9 cellular contexts compared by ENCODE assay signal in the genomic region with DNA sequence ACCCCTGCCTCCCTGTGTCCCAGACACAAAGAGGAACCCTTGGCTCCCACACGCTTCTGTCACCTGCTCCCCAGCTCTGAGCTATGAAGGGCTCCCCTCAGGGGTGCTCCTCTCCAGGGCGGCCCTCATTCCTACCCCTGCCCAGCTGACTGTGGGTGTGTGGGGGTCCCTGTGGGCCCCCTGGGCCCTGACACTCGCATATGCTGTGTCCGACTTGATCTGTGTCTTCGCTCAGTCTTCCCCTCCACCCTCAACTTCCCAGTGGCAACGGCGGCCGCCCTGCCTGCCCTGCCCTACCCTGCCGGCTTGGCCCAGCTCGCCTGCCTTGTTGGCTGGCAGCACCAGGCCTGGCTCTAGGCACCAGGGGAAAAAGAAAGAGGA. TPM values are rescaled to one million over a fixed set of nuclear protein-coding genes. Genes with fewer than 3 reads are reported as not detected.
DNase-seq lines count a peak whose midpoint lies in the region; ATAC-seq and TF ChIP-seq lines count a peak whose summit lies in the region.
"Had no signal": no experiment of that assay in that cellular context is flagged by ENCODE, and none has a peak within 500 bp of the region (broad histone marks: within the 10 kb centered on the region; RNA-seq: fewer than 3 reads in every experiment).

No MANE protein-coding gene starts in this region.

- H3K4me3 Mint-ChIP-seq in progenitor cell of endocrine pancreas (ENCODE audit: low read depth): peak overlapping the region; percentile 63

- in situ Hi-C loops in G401 (cut with HindIII; ENCODE audit: low sequenced_read_pairs): loop anchor here (10.0 kb wide), 1 partner anchor 160 kb away; no protein-coding TSS in a partner anchor

- H3K9me3 ChIP-seq in esophagus (ENCODE audit: control insufficient read depth in 2 of 2, insufficient read depth in 1 of 2, low read depth in 1 of 2, low read length in 1 of 2): no peaks in the 10 kb centered on the region

- WGBS in esophagus, 2 donors: 42 to 57% methylated on average over 9 to 10 of the region's 10 CpGs

- H3K4me1 ChIP-seq in esophagus (ENCODE audit: control insufficient read depth in 2 of 2, insufficient read depth in 2 of 2, low read length in 1 of 2): peaks cover 4 to 16% of the 10 kb centered on the region in 2 donors

- H3K4me3 ChIP-seq in esophagus (ENCODE audit: low read depth in 1 of 2, low read length in 2 of 2): peak overlapping the region; percentile 44 to 74

- no peaks in the 10 kb centered on the region for H3K36me3 Mint-ChIP-seq in progenitor cell of endocrine pancreas (ENCODE audit: insufficient read depth)

- no peak for ATAC-seq in GM21447 (IDR thresholded peaks at IDR 0.05; ENCODE audit: unreplicated experiment)

- no peaks in the 10 kb centered on the region for H3K36me3 ChIP-seq in esophagus (ENCODE audit: control insufficient read depth in 2 of 2, insufficient read depth in 2 of 2, low read length in 1 of 2)

- no peak for TF ChIP-seq CTCF in progenitor cell of endocrine pancreas (IDR thresholded peaks at IDR 0.05; ENCODE audit: unreplicated experiment)

- DNase-seq in G401 (ENCODE audit: low spot score) (peak; percentile 44), NCI-H526 (lab: John Stamatoyannopoulos, UW) (peak; percentile 37 to 77), progenitor cell of endocrine pancreas (ENCODE audit: low spot score, unreplicated experiment) (no peak), NCI-H345 (lab: John Stamatoyannopoulos, UW) (no peak), DMS53 (lab: John Stamatoyannopoulos, UW) (no peak), NCI-H1694 treated with DMSO at 0.1 percent for 48 hours (lab: John Stamatoyannopoulos, UW) (no peak)
- DNase-seq: mesenchymal stem cell had no signal

- H3K9me3 Mint-ChIP-seq in progenitor cell of endocrine pancreas (ENCODE audit: low read depth): no peaks in the 10 kb centered on the region

- peaks cover 14% of the 10 kb centered on the region for H3K4me1 Mint-ChIP-seq in progenitor cell of endocrine pancreas (ENCODE audit: low read depth)

- H3K27me3 ChIP-seq in esophagus (ENCODE audit: control insufficient read depth in 1 of 2, insufficient read depth in 2 of 2, low read length in 2 of 2): no peaks in the 10 kb centered on the region

- H3K27me3 Mint-ChIP-seq in progenitor cell of endocrine pancreas: peaks cover 56% of the 10 kb centered on the region

- peak overlapping the region; percentile 56 to 66 for H3K27ac ChIP-seq in esophagus (ENCODE audit: low read depth in 2 of 2, low read length in 1 of 2)

- no peak overlapping the region for H3K27ac Mint-ChIP-seq in progenitor cell of endocrine pancreas

RNA-seq across cellular contexts. Expression of gene KCNQ4, which starts 1.2 kb away (rescaled TPM):
- 0.61 and 1.2 TPM in 2 replicates for total RNA-seq in G401 (2014; rRNA removed; shearing (Covaris generic))
- 1 to 10 TPM; 1.4 to 1.9 TPM for polyA plus RNA-seq in esophagus
- 0.67 and 0.73 TPM in 2 replicates for total RNA-seq in progenitor cell of endocrine pancreas

Comparison
In these comparisons a context has a peak if more than half of its experiments do, and no peak if none do; other contexts are left out.
1. DNase-seq: peak in G401 (single experiment) and NCI-H526 (2 of 2); none in progenitor cell of endocrine pancreas (single experiment), NCI-H345 (single experiment), DMS53 (single experiment) and NCI-H1694 treated with DMSO at 0.1 percent for 48 hours (single experiment).